15 cellular contexts compared by ENCODE assay signal in the genomic region with DNA sequence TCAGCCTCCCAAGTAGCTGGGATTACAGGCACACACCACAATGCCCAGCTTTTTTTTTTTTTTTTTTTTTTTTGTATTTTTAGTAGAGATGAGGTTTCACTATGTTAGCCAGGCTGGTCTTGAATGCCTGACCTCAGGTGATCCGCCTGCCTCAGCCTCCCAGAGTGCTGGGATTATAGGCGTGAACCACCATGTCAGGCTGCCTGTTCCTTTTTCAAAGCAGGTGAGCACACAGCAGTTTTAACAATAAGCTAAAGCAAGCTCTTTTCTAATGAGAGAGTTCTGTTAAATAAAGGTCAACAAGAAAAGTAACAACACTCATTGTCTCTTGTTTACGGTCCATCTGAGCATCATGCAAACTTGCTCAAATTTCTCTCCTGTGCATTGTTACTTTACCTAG. TPM values are rescaled to one million over a fixed set of nuclear protein-coding genes. Genes with fewer than 3 reads are reported as not detected.
"Had no signal": no experiment of that assay in that cellular context is flagged by ENCODE, and none has a peak within 500 bp of the region (broad histone marks: within the 10 kb centered on the region; RNA-seq: fewer than 3 reads in every experiment).

No MANE protein-coding gene starts in this region.

RNA-seq across cellular contexts. Expression of a gene that starts 13.2 kb away (rescaled TPM):
- total RNA-seq: activated B cell treated with CpG ODN at 0.5 μM for 24 hours; activated CD4-positive, alpha-beta memory T cell treated with anti-CD3 and anti-CD28 coated beads for 36 hours; activated CD4-positive, alpha-beta T cell treated with anti-CD3 and anti-CD28 coated beads, Interleukin-2, amount 10 ng/mL, durations not matched to agents 24 days and 14 days; activated CD8-positive, alpha-beta memory T cell treated with anti-CD3 and anti-CD28 coated beads for 36 hours; activated CD8-positive, alpha-beta T cell treated with anti-CD3 and anti-CD28 coated beads for 36 hours; activated naive CD4-positive, alpha-beta T cell treated with anti-CD3 and anti-CD28 coated beads for 36 hours; activated naive CD4-positive, alpha-beta T cell treated with anti-CD3 and anti-CD28 coated beads, Interleukin-2, amount 50 U/mL, for 72 hours; activated naive CD8-positive, alpha-beta T cell treated with anti-CD3 and anti-CD28 coated beads for 36 hours; activated T-cell treated with anti-CD3 and anti-CD28 coated beads, Interleukin-2, amount 50 U/mL, for 4 hours; activated T-cell treated with anti-CD3 and anti-CD28 coated beads, Interleukin-2, amount 50 U/mL, for 72 hours; activated T-helper 1 cell treated with anti-CD3 and anti-CD28 coated beads, Interleukin-12 subunit alpha, Interleukin-12 subunit beta, Interleukin-2, Interleukin-4 antibody, amounts not matched to agents 30 ng/mL and 10 ng/mL and 1 ng/mL, durations not matched to agents 14 hours and 24 hours and 36 hours; activated T-helper 17 cell treated with anti-CD3 and anti-CD28 coated beads, Interleukin-2, amount 50 U/mL, for 72 hours; aorta; astrocyte; T-helper 2 cell treated with Interferon-gamma antibody and Interleukin-4, amounts not matched to agents 100 ng/mL and 5 ng/mL, for 36 hours had no signal
- polyA plus RNA-seq: aorta had no signal
